ENCODE assay signal across 13 cellular contexts in genomic region chr11:88179966-88180629, GRCh38. TPM values are rescaled to one million over a fixed set of nuclear protein-coding genes. Genes with fewer than 3 reads are reported as not detected.
DNase-seq lines count a peak whose midpoint lies in the region; ATAC-seq and TF ChIP-seq lines count a peak whose summit lies in the region.
"Had no signal": no experiment of that assay in that cellular context is flagged by ENCODE, and none has a peak within 500 bp of the region (broad histone marks: within the 10 kb centered on the region; RNA-seq: fewer than 3 reads in every experiment).

No MANE protein-coding gene starts in this region.

- H3K9me3 ChIP-seq in gastrocnemius medialis (no peaks in the 10 kb centered on the region), right atrium auricular region (no peaks in the 10 kb centered on the region)
- H3K9me3 ChIP-seq: thoracic aorta had no signal

- H3K36me3 Mint-ChIP-seq in activated naive CD4-positive, alpha-beta T cell treated with anti-CD3 and anti-CD28 coated beads, Interleukin-2, amount 50 U/mL, for 72 hours, result no peaks in the 10 kb centered on the region
- no peaks in the 10 kb centered on the region for H3K36me3 Mint-ChIP-seq in activated naive CD4-positive, alpha-beta T cell treated with anti-CD3 and anti-CD28 coated beads for 36 hours (ENCODE audit: low read depth)

- H3K4me3 ChIP-seq in gastrocnemius medialis, result no peak overlapping the region
- no peak overlapping the region for H3K4me3 ChIP-seq in right atrium auricular region
- H3K4me3 ChIP-seq: thoracic aorta had no signal

- H3K27me3 ChIP-seq in gastrocnemius medialis (no peaks in the 10 kb centered on the region), right atrium auricular region (no peaks in the 10 kb centered on the region)

- ATAC-seq in activated naive CD4-positive, alpha-beta T cell treated with anti-CD3 and anti-CD28 coated beads, Interleukin-2, amount 50 U/mL, for 72 hours, result peak; percentile 22 to 50
- ATAC-seq in HG03457 (IDR thresholded peaks at IDR 0.05; ENCODE audit: unreplicated experiment), result peak; percentile 29
- peak; percentile 47 for ATAC-seq in esophagus mucosa
- ATAC-seq in gastrocnemius medialis, result no peak
- ATAC-seq: T-helper 17 cell had no signal

- no peak for TF ChIP-seq CTCF in gastrocnemius medialis (IDR thresholded peaks at IDR 0.05 in 4 of 5, conservative IDR thresholded peaks at IDR 0.05 in 1 of 5)
- TF ChIP-seq CTCF in right atrium auricular region (IDR thresholded peaks at IDR 0.05), result no peak

- no peaks in the 10 kb centered on the region for H3K36me3 ChIP-seq in gastrocnemius medialis
- no peaks in the 10 kb centered on the region for H3K36me3 ChIP-seq in right atrium auricular region
- H3K36me3 ChIP-seq: thoracic aorta had no signal

- peak in 1 of 2 donors; percentile 7 for DNase-seq in activated naive CD4-positive, alpha-beta T cell treated with anti-CD3 and anti-CD28 coated beads, Interleukin-2, amount 50 U/mL, for 72 hours (ENCODE audit: low spot score in 2 of 2)
- DNase-seq in activated naive CD4-positive, alpha-beta T cell treated with anti-CD3 and anti-CD28 coated beads for 36 hours, result no peak
- DNase-seq in NCI-H1092 treated with DMSO at 0.1 percent for 48 hours (lab: John Stamatoyannopoulos, UW) (no peak), hippocampal formation (lab: John Stamatoyannopoulos, UW) (no peak), gastrocnemius medialis (no peak), right atrium auricular region (ENCODE audit: low spot score) (no peak)
- DNase-seq: activated naive CD8-positive, alpha-beta T cell treated with anti-CD3 and anti-CD28 coated beads, Interleukin-2, amount 10 ng/mL, durations not matched to agents 7 days and 5 days; DMS153; NCI-H146; T-helper 17 cell had no signal

- TF ChIP-seq POLR2A in gastrocnemius medialis (IDR thresholded peaks at IDR 0.05), result no peak

- CTCF ChIA-PET in activated naive CD4-positive, alpha-beta T cell treated with anti-CD3 and anti-CD28 coated beads for 36 hours (lab: Charles Lee), result interaction anchor here (1.1 kb wide), 1 partner anchor 11 kb away, joined by 3 read pairs; no protein-coding TSS in a partner anchor

- H3K27ac Mint-ChIP-seq in activated naive CD4-positive, alpha-beta T cell treated with anti-CD3 and anti-CD28 coated beads, Interleukin-2, amount 50 U/mL, for 72 hours, result peak overlapping the region; percentile 55 to 93
- H3K27ac Mint-ChIP-seq in activated naive CD4-positive, alpha-beta T cell treated with anti-CD3 and anti-CD28 coated beads for 36 hours, result no peak overlapping the region
- H3K27ac Mint-ChIP-seq: activated naive CD8-positive, alpha-beta T cell treated with anti-CD3 and anti-CD28 coated beads, Interleukin-2, amount 10 ng/mL, durations not matched to agents 7 days and 5 days; T-helper 17 cell had no signal

- H3K4me1 ChIP-seq in gastrocnemius medialis (peaks cover 4% of the 10 kb centered on the region in 2 donors), right atrium auricular region (peaks cover 0 to 8% of the 10 kb centered on the region in 2 donors)

- intact Hi-C loops in activated naive CD4-positive, alpha-beta T cell treated with anti-CD3 and anti-CD28 coated beads for 36 hours (cut with micrococcal nuclease), result loop anchor here (1.0 to 2.0 kb wide), 4 partner anchors 157 to 356 kb away; partner anchors contain the start of gene CTSC
- intact Hi-C loops in gastrocnemius medialis (cut with DNase I; ENCODE audit: low total_unique reads), result no loop called here

- no peaks in the 10 kb centered on the region for H3K9me3 Mint-ChIP-seq in activated naive CD4-positive, alpha-beta T cell treated with anti-CD3 and anti-CD28 coated beads, Interleukin-2, amount 50 U/mL, for 72 hours
- H3K9me3 Mint-ChIP-seq in activated naive CD4-positive, alpha-beta T cell treated with anti-CD3 and anti-CD28 coated beads for 36 hours, result no peaks in the 10 kb centered on the region
- H3K9me3 Mint-ChIP-seq: activated naive CD8-positive, alpha-beta T cell treated with anti-CD3 and anti-CD28 coated beads, Interleukin-2, amount 10 ng/mL, durations not matched to agents 7 days and 5 days had no signal

- H3K4me1 Mint-ChIP-seq in activated naive CD4-positive, alpha-beta T cell treated with anti-CD3 and anti-CD28 coated beads for 36 hours (ENCODE audit: low read depth), result peaks cover 19% of the 10 kb centered on the region
- H3K4me1 Mint-ChIP-seq: T-helper 17 cell had no signal

- H3K27me3 Mint-ChIP-seq in activated naive CD4-positive, alpha-beta T cell treated with anti-CD3 and anti-CD28 coated beads for 36 hours (ENCODE audit: low read depth), result peaks cover 29% of the 10 kb centered on the region
- H3K27me3 Mint-ChIP-seq: T-helper 17 cell had no signal

- H3K4me3 Mint-ChIP-seq in activated naive CD4-positive, alpha-beta T cell treated with anti-CD3 and anti-CD28 coated beads for 36 hours, result no peak overlapping the region
- H3K4me3 Mint-ChIP-seq: T-helper 17 cell had no signal

- in situ Hi-C loops in gastrocnemius medialis (cut with MboI; ENCODE audit: low sequenced_read_pairs in 4 of 4), result no loop called here

- H3K27ac ChIP-seq in gastrocnemius medialis (no peak overlapping the region), right atrium auricular region (no peak overlapping the region)
- H3K27ac ChIP-seq: thoracic aorta had no signal

RNA-seq across cellular contexts. Expression of gene RAB38, which starts 4.9 kb away (rescaled TPM):
- total RNA-seq in activated naive CD4-positive, alpha-beta T cell treated with anti-CD3 and anti-CD28 coated beads, Interleukin-2, amount 50 U/mL, for 72 hours, result 10 to 100 TPM in 1 of 2 donors, 1 to 10 TPM in 1; 1.7 to 13.1 TPM
- total RNA-seq in activated naive CD4-positive, alpha-beta T cell treated with anti-CD3 and anti-CD28 coated beads for 36 hours, result under 1 TPM; 0.69 to 0.72 TPM
- total RNA-seq in esophagus mucosa (84.7 TPM), gastrocnemius medialis (under 1 TPM in 1 of 4 donors, not detected in 3; 0.27 TPM), right atrium auricular region (1 to 10 TPM; 1.4 to 1.6 TPM)

Comparison
In these comparisons a context has a peak if more than half of its experiments do, and no peak if none do; other contexts are left out.
1. ATAC-seq: peak in activated naive CD4-positive, alpha-beta T cell treated with anti-CD3 and anti-CD28 coated beads, Interleukin-2, amount 50 U/mL, for 72 hours (2 of 2), HG03457 (single experiment) and esophagus mucosa (single experiment); none in gastrocnemius medialis (0 of 2).